In the genomic region with DNA sequence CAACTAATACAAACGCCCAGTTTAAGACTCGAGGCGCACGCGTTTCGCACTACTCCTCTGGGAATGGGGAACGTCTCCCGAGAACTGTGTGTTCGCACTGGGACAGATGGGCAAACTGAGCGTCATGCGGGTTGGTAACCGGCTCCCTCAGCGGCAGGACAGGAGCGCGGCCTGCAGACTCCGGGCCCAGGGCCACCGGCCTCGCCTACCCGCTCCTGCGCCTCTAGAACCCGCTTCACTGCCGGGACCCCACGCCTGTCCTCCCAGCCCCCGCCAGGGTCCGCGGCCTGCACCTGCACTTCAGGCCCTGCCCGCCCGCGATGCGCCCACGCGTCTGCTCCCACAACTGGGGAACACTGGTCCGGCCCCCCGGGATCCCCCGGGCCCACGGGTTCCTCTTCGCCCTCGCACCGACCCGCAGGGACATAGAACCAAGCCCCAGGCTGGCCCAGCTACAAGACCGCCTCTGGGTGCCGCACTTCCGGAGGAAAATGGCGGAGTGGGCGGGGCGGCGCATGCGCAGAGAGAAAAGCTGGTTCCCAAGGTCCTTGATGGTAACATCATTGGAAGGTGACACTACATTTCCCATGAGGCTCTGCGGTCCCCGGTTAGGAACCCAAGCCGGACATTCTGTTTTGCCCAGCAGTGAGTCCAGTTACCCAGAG, we compare ENCODE assay signal across 8 cellular contexts. TPM values are rescaled to one million over a fixed set of nuclear protein-coding genes. Genes with fewer than 3 reads are reported as not detected.
A peak's percentile ranks its signal among the peaks of the same experiment; 100 is the strongest.
DNase-seq lines count a peak whose midpoint lies in the region; ATAC-seq and TF ChIP-seq lines count a peak whose summit lies in the region.
"Not testable (repeated sequence)": the region's sequence is repeated elsewhere in the genome, so short reads cannot be mapped to it uniquely, and the experiment has no call there.

ZNF717 (minus strand) TSS at position 459 of the 665 bp plus-strand sequence. CDS start 2,187 bp downstream, outside the sequence.

- CTCF ChIA-PET in CD4-positive, alpha-beta memory T cell (lab: Charles Lee; ENCODE audit: partially characterized antibody), result not testable (repeated sequence)

- peak in 1 of 2 donors; percentile 62 for TF ChIP-seq POLR2A in heart left ventricle (IDR thresholded peaks at IDR 0.05)

- H3K36me3 Mint-ChIP-seq in CD4-positive, alpha-beta memory T cell, result peaks cover 32 to 33% of the 10 kb centered on the region in 2 donors
- H3K36me3 Mint-ChIP-seq in brain, result peaks cover 34% of the 10 kb centered on the region

- peaks cover 0 to 26% (median 9%) of the 10 kb centered on the region in 8 donors for H3K9me3 Mint-ChIP-seq in CD4-positive, alpha-beta memory T cell
- H3K9me3 Mint-ChIP-seq in brain, result peaks cover 18 to 32% (median 22%) of the 10 kb centered on the region in 5 experiments

- H3K9me3 ChIP-seq in CD4-positive, alpha-beta memory T cell (ENCODE audit: control insufficient read depth in 1 of 2, low read length in 2 of 2); heart left ventricle: not testable (repeated sequence)

- peak; percentile 88 to 94 (median 92) for DNase-seq in CD4-positive, alpha-beta memory T cell
- DNase-seq in NCI-H524 treated with DMSO at 0.1 percent for 48 hours (lab: John Stamatoyannopoulos, UW) (peak; percentile 66), heart left ventricle (peak; percentile 94 to 98 (median 96)), nucleus accumbens (lab: John Stamatoyannopoulos, UW) (peak; percentile 40 to 98 (median 90))
- DNase-seq in activated CD4-positive, alpha-beta T cell treated with anti-CD3 and anti-CD28 coated beads for 4 hours, result peak; percentile 86 to 89
- DNase-seq in stimulated activated CD8-positive, alpha-beta memory T cell treated with anti-CD3 and anti-CD28 coated beads, Interleukin-4, amount 100 ng/mL, for 48 hours, result peak; percentile 97

- not testable (repeated sequence) for H3K36me3 ChIP-seq in CD4-positive, alpha-beta memory T cell (ENCODE audit: insufficient read depth, low read length)
- peaks cover 0 to 28% (median 20%) of the 10 kb centered on the region in 9 donors for H3K36me3 ChIP-seq in heart left ventricle

- not testable (repeated sequence) for H3K27me3 Mint-ChIP-seq in CD4-positive, alpha-beta memory T cell; brain

- ATAC-seq in HG03342 (IDR thresholded peaks at IDR 0.05; ENCODE audit: unreplicated experiment), result peak; percentile 49
- ATAC-seq in heart left ventricle, result peak in 1 of 4 donors; percentile 50

- 4 to 12% (median 7%) methylated on average over 17 to 51 of the region's 51 CpGs for WGBS in heart left ventricle, 4 donors

- not testable (repeated sequence) for TF ChIP-seq CTCF in brain (conservative IDR thresholded peaks at IDR 0.05)
- TF ChIP-seq CTCF in heart left ventricle (IDR thresholded peaks at IDR 0.05), result peak in 5 of 12 donors; percentile 6 to 41 (median 28)

- H3K4me1 Mint-ChIP-seq in CD4-positive, alpha-beta memory T cell, result peaks cover 10 to 22% (median 16%) of the 10 kb centered on the region in 4 donors
- not testable (repeated sequence) for H3K4me1 Mint-ChIP-seq in brain

- H3K4me3 Mint-ChIP-seq in CD4-positive, alpha-beta memory T cell, result peak within 1 kb of the TSS; percentile 89 to 95 (median 90)
- H3K4me3 Mint-ChIP-seq in brain, result peak within 1 kb of the TSS; percentile 64 to 90 (median 83)

- H3K27ac Mint-ChIP-seq in CD4-positive, alpha-beta memory T cell, result peak within 1 kb of the TSS; percentile 91 to 96 (median 93)
- peak within 1 kb of the TSS in 2 of 5 experiments; percentile 66 to 86 for H3K27ac Mint-ChIP-seq in brain

- POLR2A ChIA-PET in CD4-positive, alpha-beta memory T cell (lab: Charles Lee; ENCODE audit: partially characterized antibody), result interaction anchor here (0.6 to 1.1 kb wide), 2 partner anchors 51 to 350 kb away, joined by 3 to 5 read pairs; no protein-coding TSS in a partner anchor

- intact Hi-C loops in CD4-positive, alpha-beta memory T cell (cut with micrococcal nuclease); heart left ventricle (cut with DNase I): not testable (repeated sequence)

- not testable (repeated sequence) for H3K4me1 ChIP-seq in CD4-positive, alpha-beta memory T cell (ENCODE audit: insufficient read depth, low read length); heart left ventricle

- H3K27ac ChIP-seq in CD4-positive, alpha-beta memory T cell (ENCODE audit: low read depth, low read length), result peak within 1 kb of the TSS; percentile 59
- peak within 1 kb of the TSS; percentile 73 to 93 (median 86) for H3K27ac ChIP-seq in heart left ventricle

- H3K4me3 ChIP-seq in CD4-positive, alpha-beta memory T cell (ENCODE audit: low read length in 2 of 2), result peak within 1 kb of the TSS; percentile 1 to 52
- peak within 1 kb of the TSS; percentile 52 to 88 (median 84) for H3K4me3 ChIP-seq in heart left ventricle

- H3K27me3 ChIP-seq in CD4-positive, alpha-beta memory T cell (ENCODE audit: insufficient read depth, low read length); heart left ventricle: not testable (repeated sequence)

RNA-seq across cellular contexts. Expression of gene ZNF717, which starts in this region (rescaled TPM):
- 10 to 100 TPM; 13.0 to 14.0 TPM for total RNA-seq in CD4-positive, alpha-beta memory T cell
- polyA plus RNA-seq in CD4-positive, alpha-beta memory T cell, result 1 to 10 TPM; 7.3 to 7.9 TPM
- polyA plus RNA-seq in brain (ENCODE audit: insufficient read depth, low read depth, low replicate concordance) (2.7 TPM), heart left ventricle (1 to 10 TPM; 2.3 to 4.0 TPM)
- 10 to 100 TPM in 3 of 9 donors, 1 to 10 TPM in 6; 6.0 to 13.1 (median 7.8) TPM for total RNA-seq in heart left ventricle
